8 cellular contexts compared by ENCODE assay signal in genomic region chr3:113912551-113913246, GRCh38. TPM values are rescaled to one million over a fixed set of nuclear protein-coding genes. Genes with fewer than 3 reads are reported as not detected.
DNase-seq lines count a peak whose midpoint lies in the region; ATAC-seq, FAIRE-seq and TF ChIP-seq lines count a peak whose summit lies in the region.

No MANE protein-coding gene starts in this region.

- peak overlapping the region; percentile 2 to 28 for H3K9ac ChIP-seq in liver (ENCODE audit: low read depth in 1 of 2, low read length in 2 of 2)

- no peak for TF ChIP-seq EP300 in transverse colon (IDR thresholded peaks at IDR 0.05; ENCODE audit: low read depth)

- TF ChIP-seq RAD21 in liver (IDR thresholded peaks at IDR 0.05) = peak; percentile 95 to 97

- H3K4me1 Mint-ChIP-seq in HFFc6 (ENCODE audit: low read depth) = peaks cover 47% of the 10 kb centered on the region

- H3K9me3 ChIP-seq in RWPE2 (ENCODE audit: severe bottlenecking) (no peaks in the 10 kb centered on the region), liver (ENCODE audit: control insufficient read depth in 4 of 4, low read length in 3 of 4) (no peaks in the 10 kb centered on the region), transverse colon (no peaks in the 10 kb centered on the region)

- no peaks in the 10 kb centered on the region for H3K27me3 Mint-ChIP-seq in HFFc6 (ENCODE audit: insufficient read depth)

- DNase-seq in AG09309 (ENCODE audit: low read depth) (peak; percentile 37), HFFc6 (peak; percentile 54), LoVo (ENCODE audit: low spot score) (peak; percentile 84), RWPE2 (ENCODE audit: low spot score) (no peak), bronchial epithelial cell (ENCODE audit: low read depth) (peak; percentile 82), transverse colon (peak; percentile 26)

- H3K4me3 Mint-ChIP-seq in HFFc6 = no peak overlapping the region

- H3K27ac Mint-ChIP-seq in HFFc6 = no peak overlapping the region; the same call in 1 of the 2 replicates

- no peaks in the 10 kb centered on the region for H3K36me3 Mint-ChIP-seq in HFFc6 (ENCODE audit: low read depth)

- H3K9me3 Mint-ChIP-seq in HFFc6 = no peaks in the 10 kb centered on the region

- H3K27ac ChIP-seq in RWPE2 (ENCODE audit: poor library complexity, severe bottlenecking) = no peak overlapping the region
- peak overlapping the region; percentile 55 to 65 for H3K27ac ChIP-seq in liver (ENCODE audit: low read depth in 1 of 2, low read length in 2 of 2)
- peak overlapping the region in 2 of 4 donors; percentile 28 to 30 for H3K27ac ChIP-seq in transverse colon

- peak; percentile 98 for ATAC-seq in RWPE2 (ENCODE audit: low read depth)

- H3K36me3 ChIP-seq in RWPE2 (ENCODE audit: low read depth) (no peaks in the 10 kb centered on the region), bronchial epithelial cell (ENCODE audit: control insufficient read depth, insufficient read depth, low read length) (no peaks in the 10 kb centered on the region), liver (ENCODE audit: control insufficient read depth in 4 of 4, insufficient read depth in 3 of 4, low read depth in 1 of 4, low read length in 3 of 4) (peaks cover 0 to 17% (median 3%) of the 10 kb centered on the region in 4 donors), transverse colon (no peaks in the 10 kb centered on the region)

- H3K4me3 ChIP-seq in AG09309 (ENCODE audit: control insufficient read depth, low read depth, low read length) (no peak overlapping the region), RWPE2 (ENCODE audit: severe bottlenecking) (no peak overlapping the region), bronchial epithelial cell (ENCODE audit: low read depth, low read length) (no peak overlapping the region), liver (ENCODE audit: low read depth in 1 of 3, low read length in 3 of 3) (no peak overlapping the region), transverse colon (no peak overlapping the region)

- no peak for FAIRE-seq in bronchial epithelial cell (lab: Jason Lieb, UNC)

- 60% methylated on average over 3 of the region's 3 CpGs for WGBS in liver
- 49 to 68% methylated on average over 2 to 3 of the region's 3 CpGs for WGBS in transverse colon (ENCODE audit: low coverage in 1 of 2), 2 donors

- H3K4me1 ChIP-seq in RWPE2 (ENCODE audit: insufficient read depth, poor library complexity, severe bottlenecking) (no peaks in the 10 kb centered on the region), liver (ENCODE audit: control insufficient read depth in 4 of 4, insufficient read depth in 4 of 4, low read length in 3 of 4) (peaks cover 0 to 10% (median 6%) of the 10 kb centered on the region in 4 donors), transverse colon (peaks cover 0 to 6% (median 2%) of the 10 kb centered on the region in 4 donors)

- in situ Hi-C loops in transverse colon (cut with MboI; ENCODE audit: low pct_ligation_motif_present in 1 of 4, low pct_unique_long_range_greater_than_20kb in 1 of 4, low sequenced_read_pairs in 3 of 4) = loop anchor here in 2 of 4 donors (5.0 to 10.0 kb wide), 3 partner anchors 65 to 178 kb away; no protein-coding TSS in a partner anchor

- H3K27me3 ChIP-seq in RWPE2 (ENCODE audit: insufficient read depth, poor library complexity, severe bottlenecking) = no peaks in the 10 kb centered on the region
- no peaks in the 10 kb centered on the region for H3K27me3 ChIP-seq in bronchial epithelial cell (ENCODE audit: control insufficient read depth, insufficient read depth, low read length)
- H3K27me3 ChIP-seq in liver (ENCODE audit: control insufficient read depth in 4 of 4, insufficient read depth in 4 of 4, low read length in 3 of 4) = no peaks in the 10 kb centered on the region
- no peaks in the 10 kb centered on the region for H3K27me3 ChIP-seq in transverse colon

- intact Hi-C loops in transverse colon (cut with DNase I; ENCODE audit: low total_unique reads) = no loop called here

- no peak for TF ChIP-seq POLR2A in transverse colon (IDR thresholded peaks at IDR 0.05)

- TF ChIP-seq CTCF in AG09309 (IDR thresholded peaks at IDR 0.05; ENCODE audit: control insufficient read depth, insufficient read depth, low read depth, low read length, missing control alignments) (peak; percentile 62), GM12873 (IDR thresholded peaks at IDR 0.05; ENCODE audit: insufficient read depth, low read depth, low read length, missing control alignments) (peak; percentile 82), HFFc6 (IDR thresholded peaks at IDR 0.05) (peak; percentile 82), RWPE2 (IDR thresholded peaks at IDR 0.05; ENCODE audit: poor library complexity, severe bottlenecking) (peak; percentile 85), bronchial epithelial cell (IDR thresholded peaks at IDR 0.05; ENCODE audit: insufficient read depth, low read length, severe bottlenecking) (peak; percentile 75), liver (IDR thresholded peaks at IDR 0.05; ENCODE audit: low read depth, low read length, missing input control) (peak; percentile 84), transverse colon (IDR thresholded peaks at IDR 0.05) (peak; percentile 48 to 76 (median 59))

TF ChIP-seq in liver, 16 proteins besides CTCF, POLR2A, EP300 and RAD21:
- TF ChIP-seq SP1 (IDR thresholded peaks at IDR 0.05) (peak; percentile 39), GABPA (IDR thresholded peaks at IDR 0.05 in 1 of 2, conservative IDR thresholded peaks at IDR 0.05 in 1 of 2) (no peak), FOXA1 (IDR thresholded peaks at IDR 0.05) (no peak), ATF3 (IDR thresholded peaks at IDR 0.05) (peak; percentile 85), TAF1 (conservative IDR thresholded peaks at IDR 0.05) (no peak), JUND (IDR thresholded peaks at IDR 0.05) (peak; percentile 86 to 90), NR2F2 (IDR thresholded peaks at IDR 0.05) (no peak), YY1 (IDR thresholded peaks at IDR 0.05) (no peak), FOXA2 (IDR thresholded peaks at IDR 0.05) (peak; percentile 54), HNF4A (conservative IDR thresholded peaks at IDR 0.05) (peak in 1 of 2 donors; percentile 45)

RNA-seq across cellular contexts. Expression of gene ZDHHC23, which starts 35.1 kb away (rescaled TPM):
- total RNA-seq in HFFc6 (2021; fragmentation: NEBNext Ultra II Directional; extraction: Animal tissue kit (Norgen Biotek cat#: 25700)) = 1 to 10 TPM; 4.6 to 7.5 (median 6.4) TPM
- total RNA-seq in bronchial epithelial cell (1.3 TPM in 2 replicates), liver (10 to 100 TPM in 1 of 2 donors, 1 to 10 TPM in 1; 2.3 to 16.2 TPM), transverse colon (10 to 100 TPM; 22.1 to 52.8 (median 42.6) TPM)
- polyA plus RNA-seq in liver = 1 to 10 TPM; 2.5 to 5.7 TPM
